Comparison of ENCODE assay signal across 9 cellular contexts in genomic region chr13:59513686-59514085, GRCh38.
"Had no signal": no experiment of that assay in that cellular context is flagged by ENCODE, and none has a peak within 500 bp of the region (broad histone marks: within the 10 kb centered on the region; RNA-seq: fewer than 3 reads in every experiment).

No MANE protein-coding gene starts in this region.

- H3K4me1 ChIP-seq: HAP-1 had no signal

- H3K9ac ChIP-seq: GM23248 had no signal

- DNase-seq: GM23248, GOT3, H7, H9, HCEC 1CT, HFFc6 had no signal

- H3K36me3 ChIP-seq: HAP-1 had no signal

- H3K4me2 ChIP-seq: GM23338 had no signal

- H3K4me1 Mint-ChIP-seq: GM23338, H9 had no signal

- H3K9me3 ChIP-seq: HAP-1 had no signal

- H3K27ac Mint-ChIP-seq: GM23338, H9, HFFc6 had no signal

- H3K4me3 Mint-ChIP-seq: GM23338, H9, HFFc6 had no signal

- H2AFZ ChIP-seq: GM23248 had no signal

- H3K4me3 ChIP-seq: GM23248, GM23338, HAP-1 had no signal

- H3K27ac ChIP-seq: GM23248 had no signal

- H3K9me3 Mint-ChIP-seq: GM23338, H9, HFFc6 had no signal

- ATAC-seq: GM23338, HCT116 had no signal
